ENCODE assay signal across 26 cellular contexts in the genomic region with DNA sequence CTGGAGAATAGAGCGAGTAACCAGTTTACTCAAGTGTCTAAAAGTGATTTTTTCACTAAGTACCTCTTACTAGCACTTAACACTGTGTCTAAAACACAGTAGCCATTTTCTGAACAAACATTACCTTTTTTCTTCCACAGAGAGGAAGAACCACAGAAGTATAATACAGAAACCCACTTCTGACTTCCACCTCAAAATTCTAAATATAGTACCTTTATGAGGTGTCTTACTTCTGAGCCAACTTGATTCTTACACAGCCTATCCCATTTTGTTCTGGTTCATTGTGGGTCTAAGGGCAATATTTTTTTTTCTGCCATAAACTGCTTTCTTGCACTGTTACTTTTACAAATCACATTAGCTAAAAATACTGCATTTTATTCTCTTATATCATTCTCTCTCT.
"Had no signal": no experiment of that assay in that cellular context is flagged by ENCODE, and none has a peak within 500 bp of the region (broad histone marks: within the 10 kb centered on the region; RNA-seq: fewer than 3 reads in every experiment).

No MANE protein-coding gene starts in this region.

- H3K9me3 ChIP-seq: left ventricle myocardium inferior, ovary, right atrium auricular region, right lobe of liver, suprapubic skin, thoracic aorta, tibial artery, upper lobe of right lung had no signal

- H3K36me3 ChIP-seq: left ventricle myocardium inferior, ovary, right atrium auricular region, right lobe of liver, suprapubic skin, thoracic aorta, tibial artery, upper lobe of right lung had no signal

- H3K27me3 ChIP-seq: ovary, right atrium auricular region, right lobe of liver, suprapubic skin, tibial artery, upper lobe of right lung had no signal

- H3K27me3 Mint-ChIP-seq: naive B cell; natural killer cell treated with Interleukin-12 subunit alpha and Interleukin-12 subunit beta and Interleukin-15 and Interleukin-18, amount 100 ng/mL, for 72 hours; progenitor cell of endocrine pancreas; stimulated activated memory B cell treated with anti-CD40 and anti-IgM and Interleukin-4, amounts not matched to agents 10 μg/mL and 1 μg/mL and 100 μg/mL, for 72 hours had no signal

- H3K36me3 Mint-ChIP-seq: immature natural killer cell; mesothelial cell of epicardium; naive B cell; natural killer cell treated with Interleukin-12 subunit alpha and Interleukin-12 subunit beta and Interleukin-15 and Interleukin-18, amount 100 ng/mL, for 72 hours; stimulated activated memory B cell treated with anti-CD40 and anti-IgM and Interleukin-4, amounts not matched to agents 10 μg/mL and 1 μg/mL and 100 μg/mL, for 72 hours had no signal

- H3K9me3 Mint-ChIP-seq: immature natural killer cell; mesothelial cell of epicardium; naive B cell; natural killer cell treated with Interleukin-12 subunit alpha and Interleukin-12 subunit beta and Interleukin-15 and Interleukin-18, amount 100 ng/mL, for 72 hours; stimulated activated memory B cell treated with anti-CD40 and anti-IgM and Interleukin-4, amounts not matched to agents 10 μg/mL and 1 μg/mL and 100 μg/mL, for 72 hours had no signal

- H3K27ac Mint-ChIP-seq: immature natural killer cell; mesothelial cell of epicardium; natural killer cell treated with Interleukin-12 subunit alpha and Interleukin-12 subunit beta and Interleukin-15 and Interleukin-18, amount 100 ng/mL, for 72 hours; progenitor cell of endocrine pancreas; stimulated activated memory B cell treated with anti-CD40 and anti-IgM and Interleukin-4, amounts not matched to agents 10 μg/mL and 1 μg/mL and 100 μg/mL, for 72 hours had no signal

- ATAC-seq: left colon; natural killer cell treated with Interleukin-12 subunit alpha and Interleukin-12 subunit beta and Interleukin-15 and Interleukin-18, amount 100 ng/mL, for 72 hours; right lobe of liver; stimulated activated memory B cell treated with anti-CD40 and anti-IgM and Interleukin-4, amounts not matched to agents 10 μg/mL and 1 μg/mL and 100 μg/mL, for 72 hours; upper lobe of right lung had no signal

- H3K4me3 ChIP-seq: left ventricle myocardium inferior, lung, ovary, right atrium auricular region, right lobe of liver, smooth muscle cell, suprapubic skin, thoracic aorta, tibial artery, upper lobe of right lung had no signal

- H3K27ac ChIP-seq: left ventricle myocardium inferior, ovary, right atrium auricular region, right lobe of liver, suprapubic skin, thoracic aorta, tibial artery, upper lobe of right lung had no signal

- DNase-seq: hypothalamus; immature natural killer cell; kidney; left colon; left ventricle myocardium inferior; mesendoderm; naive B cell; ovary; right lobe of liver; stimulated activated CD4-positive, alpha-beta T cell treated with anti-CD3 and anti-CD28 coated beads, Interleukin-1b, Interleukin-23, amount 100 ng/mL, for 48 hours; stimulated activated CD4-positive, alpha-beta T cell treated with anti-CD3 and anti-CD28 coated beads, Interleukin-2, amount 100 ng/mL, for 48 hours; stimulated activated CD4-positive, alpha-beta T cell treated with anti-CD3 and anti-CD28 coated beads, Interleukin-4, amount 100 ng/mL, for 4 hours; stimulated activated CD8-positive, alpha-beta memory T cell treated with anti-CD3 and anti-CD28 coated beads, Interleukin-4, amount 100 ng/mL, for 48 hours; stimulated activated naive CD4-positive, alpha-beta T cell treated with Interleukin-2 at 50 U/mL for 16 hours; tibial artery; trophoblast cell; upper lobe of right lung had no signal

- H3K4me2 ChIP-seq: smooth muscle cell had no signal

- H3K4me1 ChIP-seq: left ventricle myocardium inferior, right atrium auricular region, suprapubic skin, tibial artery, upper lobe of right lung had no signal

- H3K4me3 Mint-ChIP-seq: immature natural killer cell; mesothelial cell of epicardium; naive B cell; natural killer cell treated with Interleukin-12 subunit alpha and Interleukin-12 subunit beta and Interleukin-15 and Interleukin-18, amount 100 ng/mL, for 72 hours; stimulated activated memory B cell treated with anti-CD40 and anti-IgM and Interleukin-4, amounts not matched to agents 10 μg/mL and 1 μg/mL and 100 μg/mL, for 72 hours had no signal

- H3K4me1 Mint-ChIP-seq: immature natural killer cell; naive B cell; stimulated activated memory B cell treated with anti-CD40 and anti-IgM and Interleukin-4, amounts not matched to agents 10 μg/mL and 1 μg/mL and 100 μg/mL, for 72 hours had no signal
